ENCODE assay signal across 1 cellular context in genomic region chr15:66744610-66745279, GRCh38.
TF ChIP-seq lines count a peak whose summit lies in the region.

No MANE protein-coding gene starts in this region.

TF ChIP-seq in H1, 55 proteins besides CTCF, POLR2A, EP300 and RAD21 (continued from another document):
- no peak for TF ChIP-seq BCL11A (IDR thresholded peaks at IDR 0.05; ENCODE audit: low read depth in 2 of 2, low read length in 2 of 2)
- TF ChIP-seq SIN3A (conservative IDR thresholded peaks at IDR 0.05 in 1 of 2, IDR thresholded peaks at IDR 0.05 in 1 of 2; ENCODE audit: low read depth in 1 of 2, low read length in 2 of 2), result no peak
- no peak for TF ChIP-seq FOSL1 (IDR thresholded peaks at IDR 0.05; ENCODE audit: insufficient read depth, low read depth, low read length)
- no peak for TF ChIP-seq HDAC2 (IDR thresholded peaks at IDR 0.05; ENCODE audit: borderline replicate concordance in 1 of 2, low read depth in 2 of 2, low read length in 2 of 2)
- no peak for TF ChIP-seq MAFK (IDR thresholded peaks at IDR 0.05; ENCODE audit: low read depth, low read length)
- TF ChIP-seq JUN (IDR thresholded peaks at IDR 0.05; ENCODE audit: low read depth, low read length), result no peak
- TF ChIP-seq CREB1 (IDR thresholded peaks at IDR 0.05), result no peak
